In genomic region chr12:93540506-93540905, GRCh38 we compare ENCODE assay signal across 19 cellular contexts. TPM values are rescaled to one million over a fixed set of nuclear protein-coding genes. Genes with fewer than 3 reads are reported as not detected.
DNase-seq lines count a peak whose midpoint lies in the region; ATAC-seq and TF ChIP-seq lines count a peak whose summit lies in the region.
"Had no signal": no experiment of that assay in that cellular context is flagged by ENCODE, and none has a peak within 500 bp of the region (broad histone marks: within the 10 kb centered on the region; RNA-seq: fewer than 3 reads in every experiment).

No MANE protein-coding gene starts in this region.

- TF ChIP-seq CTCF in lung (IDR thresholded peaks at IDR 0.05; ENCODE audit: control extremely low read depth, extremely low read depth), result no peak
- no peak for TF ChIP-seq CTCF in endothelial cell (IDR thresholded peaks at IDR 0.05; ENCODE audit: unreplicated experiment)

- no peak for DNase-seq in activated naive CD8-positive, alpha-beta T cell treated with anti-CD3 and anti-CD28 coated beads, Interleukin-2, amount 10 ng/mL, durations not matched to agents 7 days and 5 days
- no peak for DNase-seq in activated naive CD8-positive, alpha-beta T cell treated with anti-CD3 and anti-CD28 coated beads for 36 hours
- DNase-seq in fibroblast of gingiva (ENCODE audit: low read depth) (peak; percentile 47), lung (ENCODE audit: low spot score) (peak; percentile 5), MG63 (no peak), activated gamma-delta T cell treated with Interleukin-2 at 50 U/mL for 16 hours (no peak), endothelial cell (ENCODE audit: low spot score) (no peak)
- no peak for DNase-seq in stimulated activated CD4-positive, alpha-beta T cell treated with anti-CD3 and anti-CD28 coated beads, Interleukin-4, amount 100 ng/mL, for 4 hours
- DNase-seq: AML-193; CD4-positive, alpha-beta memory T cell; DMS79 treated with DMSO at 0.1 percent for 48 hours; NCI-H146; NCI-H226; NCI-H526 treated with DMSO at 0.1 percent for 48 hours; NK-92 treated with Interleukin-12 subunit alpha and Interleukin-12 subunit beta, amount 100 ng/mL, for 24 hours; OCI-M1; RPMI8226 had no signal

- H3K9me3 ChIP-seq in lung (ENCODE audit: control insufficient read depth in 2 of 2, insufficient read depth in 1 of 2, low read length in 1 of 2) (no peaks in the 10 kb centered on the region), MG63 (no peaks in the 10 kb centered on the region)
- H3K9me3 ChIP-seq: A549 had no signal

- H3K4me1 ChIP-seq in lung (ENCODE audit: control insufficient read depth in 2 of 2, insufficient read depth in 2 of 2, low read length in 2 of 2), result peaks cover 2 to 5% of the 10 kb centered on the region in 2 donors
- H3K4me1 ChIP-seq: A549 had no signal

- peaks cover 51% of the 10 kb centered on the region for H3K4me1 Mint-ChIP-seq in activated naive CD8-positive, alpha-beta T cell treated with anti-CD3 and anti-CD28 coated beads, Interleukin-2, amount 10 ng/mL, durations not matched to agents 7 days and 5 days
- H3K4me1 Mint-ChIP-seq in activated naive CD8-positive, alpha-beta T cell treated with anti-CD3 and anti-CD28 coated beads for 36 hours, result peaks cover 1% of the 10 kb centered on the region
- peaks cover 22% of the 10 kb centered on the region for H3K4me1 Mint-ChIP-seq in endothelial cell (ENCODE audit: unreplicated experiment)

- no peaks in the 10 kb centered on the region for H3K36me3 ChIP-seq in lung (ENCODE audit: control insufficient read depth in 2 of 2, insufficient read depth in 2 of 2, low read length in 2 of 2)
- peaks cover 5% of the 10 kb centered on the region; the same call in 1 of the 2 replicates for H3K36me3 ChIP-seq in MG63

- WGBS in lung, 2 donors, result 51 to 52% methylated on average over 1 of the region's 1 CpG

- H3K27ac ChIP-seq in lung (ENCODE audit: low read depth in 1 of 2, low read length in 1 of 2), result peak overlapping the region in 1 of 2 donors; percentile 3
- H3K27ac ChIP-seq: A549 had no signal

- H3K4me3 Mint-ChIP-seq in activated naive CD8-positive, alpha-beta T cell treated with anti-CD3 and anti-CD28 coated beads, Interleukin-2, amount 10 ng/mL, durations not matched to agents 7 days and 5 days, result peak overlapping the region; percentile 7
- H3K4me3 Mint-ChIP-seq in activated naive CD8-positive, alpha-beta T cell treated with anti-CD3 and anti-CD28 coated beads for 36 hours, result no peak overlapping the region
- H3K4me3 Mint-ChIP-seq in endothelial cell (ENCODE audit: unreplicated experiment), result no peak overlapping the region

- H3K27me3 ChIP-seq in lung (ENCODE audit: control insufficient read depth, insufficient read depth) (no peaks in the 10 kb centered on the region), MG63 (no peaks in the 10 kb centered on the region)

- POLR2A ChIA-PET in activated naive CD8-positive, alpha-beta T cell treated with anti-CD3 and anti-CD28 coated beads, Interleukin-2, amount 10 ng/mL, durations not matched to agents 7 days and 5 days (lab: Charles Lee), result no interaction called here

- H3K9me3 Mint-ChIP-seq in activated naive CD8-positive, alpha-beta T cell treated with anti-CD3 and anti-CD28 coated beads, Interleukin-2, amount 10 ng/mL, durations not matched to agents 7 days and 5 days, result peaks cover 3% of the 10 kb centered on the region
- no peaks in the 10 kb centered on the region for H3K9me3 Mint-ChIP-seq in activated naive CD8-positive, alpha-beta T cell treated with anti-CD3 and anti-CD28 coated beads for 36 hours
- H3K9me3 Mint-ChIP-seq in endothelial cell (ENCODE audit: unreplicated experiment), result no peaks in the 10 kb centered on the region
- H3K9me3 Mint-ChIP-seq: CD4-positive, alpha-beta memory T cell had no signal

- ATAC-seq in activated naive CD8-positive, alpha-beta T cell treated with anti-CD3 and anti-CD28 coated beads, Interleukin-2, amount 10 ng/mL, durations not matched to agents 7 days and 5 days (ENCODE audit: low read depth), result no peak
- no peak for ATAC-seq in lung (ENCODE audit: insufficient read depth, low FRiP score)
- ATAC-seq: A549, HCT116 had no signal

- peaks cover 3% of the 10 kb centered on the region for H3K27me3 Mint-ChIP-seq in activated naive CD8-positive, alpha-beta T cell treated with anti-CD3 and anti-CD28 coated beads, Interleukin-2, amount 10 ng/mL, durations not matched to agents 7 days and 5 days
- no peaks in the 10 kb centered on the region for H3K27me3 Mint-ChIP-seq in activated naive CD8-positive, alpha-beta T cell treated with anti-CD3 and anti-CD28 coated beads for 36 hours
- peaks cover 3% of the 10 kb centered on the region for H3K27me3 Mint-ChIP-seq in endothelial cell (ENCODE audit: unreplicated experiment)
- H3K27me3 Mint-ChIP-seq: CD4-positive, alpha-beta memory T cell had no signal

- H3K36me3 Mint-ChIP-seq in activated naive CD8-positive, alpha-beta T cell treated with anti-CD3 and anti-CD28 coated beads, Interleukin-2, amount 10 ng/mL, durations not matched to agents 7 days and 5 days, result peaks cover 34% of the 10 kb centered on the region
- peaks cover 3% of the 10 kb centered on the region for H3K36me3 Mint-ChIP-seq in activated naive CD8-positive, alpha-beta T cell treated with anti-CD3 and anti-CD28 coated beads for 36 hours
- H3K36me3 Mint-ChIP-seq in endothelial cell (ENCODE audit: low read depth, unreplicated experiment), result no peaks in the 10 kb centered on the region

- H3K27ac Mint-ChIP-seq in activated naive CD8-positive, alpha-beta T cell treated with anti-CD3 and anti-CD28 coated beads, Interleukin-2, amount 10 ng/mL, durations not matched to agents 7 days and 5 days, result peak overlapping the region; percentile 46
- no peak overlapping the region for H3K27ac Mint-ChIP-seq in activated naive CD8-positive, alpha-beta T cell treated with anti-CD3 and anti-CD28 coated beads for 36 hours
- no peak overlapping the region for H3K27ac Mint-ChIP-seq in endothelial cell (ENCODE audit: unreplicated experiment)

- H3K4me3 ChIP-seq in lung, result no peak overlapping the region
- H3K4me3 ChIP-seq in MG63, result no peak overlapping the region
- H3K4me3 ChIP-seq: A549 had no signal

RNA-seq across cellular contexts. Expression of gene SOCS2, which starts 32.0 kb away (rescaled TPM):
- total RNA-seq in activated naive CD8-positive, alpha-beta T cell treated with anti-CD3 and anti-CD28 coated beads, Interleukin-2, amount 10 ng/mL, durations not matched to agents 7 days and 5 days, result 10 to 100 TPM; 40.7 to 43.3 TPM
- total RNA-seq in activated naive CD8-positive, alpha-beta T cell treated with anti-CD3 and anti-CD28 coated beads for 36 hours, result 10 to 100 TPM; 25.8 to 27.0 TPM
- 10 to 100 TPM; 29.9 to 35.6 TPM for total RNA-seq in lung
- polyA plus RNA-seq in lung, result 10 to 100 TPM; 26.9 to 45.1 TPM
- 42.3 and 46.9 TPM in 2 replicates for total RNA-seq in MG63 (2014; rRNA removed; shearing (Covaris generic); ENCODE audit: low replicate concordance)
- total RNA-seq in endothelial cell (ENCODE audit: unreplicated experiment), result 19.5 TPM

Comparison
In these comparisons a context has a peak if more than half of its experiments do, and no peak if none do; other contexts are left out.
1. DNase-seq: peak in fibroblast of gingiva (single experiment) and lung (single experiment); none in activated naive CD8-positive, alpha-beta T cell treated with anti-CD3 and anti-CD28 coated beads, Interleukin-2, amount 10 ng/mL, durations not matched to agents 7 days and 5 days (single experiment), activated naive CD8-positive, alpha-beta T cell treated with anti-CD3 and anti-CD28 coated beads for 36 hours (single experiment), stimulated activated CD4-positive, alpha-beta T cell treated with anti-CD3 and anti-CD28 coated beads, Interleukin-4, amount 100 ng/mL, for 4 hours (0 of 2), MG63 (single experiment), activated gamma-delta T cell treated with Interleukin-2 at 50 U/mL for 16 hours (single experiment) and endothelial cell (single experiment).